Comparison of ENCODE assay signal across 1 cellular context in the genomic region with DNA sequence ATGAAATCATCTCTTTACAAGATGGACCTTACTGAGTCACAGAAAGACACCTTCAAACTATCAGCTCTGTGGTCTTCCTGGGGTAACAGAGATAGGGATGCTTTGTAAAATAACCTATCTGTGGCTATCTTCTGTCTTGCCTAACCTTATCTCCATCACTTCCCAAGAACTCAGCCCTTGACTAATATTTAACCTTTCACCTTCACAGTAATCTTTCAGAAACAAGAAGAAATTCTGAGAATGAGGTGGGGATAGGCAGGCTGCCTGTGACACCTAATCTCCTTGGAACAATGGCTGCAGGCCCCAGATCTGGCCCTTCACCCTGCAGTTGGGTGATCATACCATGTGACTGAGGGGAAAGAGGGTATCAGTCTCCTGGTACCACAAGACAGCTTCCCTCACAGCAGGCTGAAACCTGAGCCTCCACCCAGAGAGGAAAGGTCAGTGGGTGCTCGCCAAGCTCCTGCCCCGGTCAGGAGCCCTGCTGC.
A peak's percentile ranks its signal among the peaks of the same experiment; 100 is the strongest.
TF ChIP-seq lines count a peak whose summit lies in the region.

No MANE protein-coding gene starts in this region.

TF ChIP-seq in K562, 482 proteins besides CTCF, POLR2A, EP300 and RAD21 (continued from another document and continues in another):
- TF ChIP-seq, protein P1, sequence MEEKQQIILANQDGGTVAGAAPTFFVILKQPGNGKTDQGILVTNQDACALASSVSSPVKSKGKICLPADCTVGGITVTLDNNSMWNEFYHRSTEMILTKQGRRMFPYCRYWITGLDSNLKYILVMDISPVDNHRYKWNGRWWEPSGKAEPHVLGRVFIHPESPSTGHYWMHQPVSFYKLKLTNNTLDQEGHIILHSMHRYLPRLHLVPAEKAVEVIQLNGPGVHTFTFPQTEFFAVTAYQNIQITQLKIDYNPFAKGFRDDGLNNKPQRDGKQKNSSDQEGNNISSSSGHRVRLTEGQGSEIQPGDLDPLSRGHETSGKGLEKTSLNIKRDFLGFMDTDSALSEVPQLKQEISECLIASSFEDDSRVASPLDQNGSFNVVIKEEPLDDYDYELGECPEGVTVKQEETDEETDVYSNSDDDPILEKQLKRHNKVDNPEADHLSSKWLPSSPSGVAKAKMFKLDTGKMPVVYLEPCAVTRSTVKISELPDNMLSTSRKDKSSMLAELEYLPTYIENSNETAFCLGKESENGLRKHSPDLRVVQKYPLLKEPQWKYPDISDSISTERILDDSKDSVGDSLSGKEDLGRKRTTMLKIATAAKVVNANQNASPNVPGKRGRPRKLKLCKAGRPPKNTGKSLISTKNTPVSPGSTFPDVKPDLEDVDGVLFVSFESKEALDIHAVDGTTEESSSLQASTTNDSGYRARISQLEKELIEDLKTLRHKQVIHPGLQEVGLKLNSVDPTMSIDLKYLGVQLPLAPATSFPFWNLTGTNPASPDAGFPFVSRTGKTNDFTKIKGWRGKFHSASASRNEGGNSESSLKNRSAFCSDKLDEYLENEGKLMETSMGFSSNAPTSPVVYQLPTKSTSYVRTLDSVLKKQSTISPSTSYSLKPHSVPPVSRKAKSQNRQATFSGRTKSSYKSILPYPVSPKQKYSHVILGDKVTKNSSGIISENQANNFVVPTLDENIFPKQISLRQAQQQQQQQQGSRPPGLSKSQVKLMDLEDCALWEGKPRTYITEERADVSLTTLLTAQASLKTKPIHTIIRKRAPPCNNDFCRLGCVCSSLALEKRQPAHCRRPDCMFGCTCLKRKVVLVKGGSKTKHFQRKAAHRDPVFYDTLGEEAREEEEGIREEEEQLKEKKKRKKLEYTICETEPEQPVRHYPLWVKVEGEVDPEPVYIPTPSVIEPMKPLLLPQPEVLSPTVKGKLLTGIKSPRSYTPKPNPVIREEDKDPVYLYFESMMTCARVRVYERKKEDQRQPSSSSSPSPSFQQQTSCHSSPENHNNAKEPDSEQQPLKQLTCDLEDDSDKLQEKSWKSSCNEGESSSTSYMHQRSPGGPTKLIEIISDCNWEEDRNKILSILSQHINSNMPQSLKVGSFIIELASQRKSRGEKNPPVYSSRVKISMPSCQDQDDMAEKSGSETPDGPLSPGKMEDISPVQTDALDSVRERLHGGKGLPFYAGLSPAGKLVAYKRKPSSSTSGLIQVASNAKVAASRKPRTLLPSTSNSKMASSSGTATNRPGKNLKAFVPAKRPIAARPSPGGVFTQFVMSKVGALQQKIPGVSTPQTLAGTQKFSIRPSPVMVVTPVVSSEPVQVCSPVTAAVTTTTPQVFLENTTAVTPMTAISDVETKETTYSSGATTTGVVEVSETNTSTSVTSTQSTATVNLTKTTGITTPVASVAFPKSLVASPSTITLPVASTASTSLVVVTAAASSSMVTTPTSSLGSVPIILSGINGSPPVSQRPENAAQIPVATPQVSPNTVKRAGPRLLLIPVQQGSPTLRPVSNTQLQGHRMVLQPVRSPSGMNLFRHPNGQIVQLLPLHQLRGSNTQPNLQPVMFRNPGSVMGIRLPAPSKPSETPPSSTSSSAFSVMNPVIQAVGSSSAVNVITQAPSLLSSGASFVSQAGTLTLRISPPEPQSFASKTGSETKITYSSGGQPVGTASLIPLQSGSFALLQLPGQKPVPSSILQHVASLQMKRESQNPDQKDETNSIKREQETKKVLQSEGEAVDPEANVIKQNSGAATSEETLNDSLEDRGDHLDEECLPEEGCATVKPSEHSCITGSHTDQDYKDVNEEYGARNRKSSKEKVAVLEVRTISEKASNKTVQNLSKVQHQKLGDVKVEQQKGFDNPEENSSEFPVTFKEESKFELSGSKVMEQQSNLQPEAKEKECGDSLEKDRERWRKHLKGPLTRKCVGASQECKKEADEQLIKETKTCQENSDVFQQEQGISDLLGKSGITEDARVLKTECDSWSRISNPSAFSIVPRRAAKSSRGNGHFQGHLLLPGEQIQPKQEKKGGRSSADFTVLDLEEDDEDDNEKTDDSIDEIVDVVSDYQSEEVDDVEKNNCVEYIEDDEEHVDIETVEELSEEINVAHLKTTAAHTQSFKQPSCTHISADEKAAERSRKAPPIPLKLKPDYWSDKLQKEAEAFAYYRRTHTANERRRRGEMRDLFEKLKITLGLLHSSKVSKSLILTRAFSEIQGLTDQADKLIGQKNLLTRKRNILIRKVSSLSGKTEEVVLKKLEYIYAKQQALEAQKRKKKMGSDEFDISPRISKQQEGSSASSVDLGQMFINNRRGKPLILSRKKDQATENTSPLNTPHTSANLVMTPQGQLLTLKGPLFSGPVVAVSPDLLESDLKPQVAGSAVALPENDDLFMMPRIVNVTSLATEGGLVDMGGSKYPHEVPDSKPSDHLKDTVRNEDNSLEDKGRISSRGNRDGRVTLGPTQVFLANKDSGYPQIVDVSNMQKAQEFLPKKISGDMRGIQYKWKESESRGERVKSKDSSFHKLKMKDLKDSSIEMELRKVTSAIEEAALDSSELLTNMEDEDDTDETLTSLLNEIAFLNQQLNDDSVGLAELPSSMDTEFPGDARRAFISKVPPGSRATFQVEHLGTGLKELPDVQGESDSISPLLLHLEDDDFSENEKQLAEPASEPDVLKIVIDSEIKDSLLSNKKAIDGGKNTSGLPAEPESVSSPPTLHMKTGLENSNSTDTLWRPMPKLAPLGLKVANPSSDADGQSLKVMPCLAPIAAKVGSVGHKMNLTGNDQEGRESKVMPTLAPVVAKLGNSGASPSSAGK (IDR thresholded peaks at IDR 0.05) = no peak
- TF ChIP-seq ZNF121 (CRISPR knock-in tag; conservative IDR thresholded peaks at IDR 0.05) (no peak), SIN3A (IDR thresholded peaks at IDR 0.05; ENCODE audit: borderline replicate concordance in 2 of 2, control insufficient read depth in 1 of 2, low read depth in 2 of 2, low read length in 2 of 2) (no peak), CCNT2 (IDR thresholded peaks at IDR 0.05; ENCODE audit: borderline replicate concordance, extremely low read depth, insufficient read length, low read depth, low read length) (peak; percentile 97), NFIC (IDR thresholded peaks at IDR 0.05) (peak; percentile 97), YBX1 (IDR thresholded peaks at IDR 0.05) (no peak), LEF1 (IDR thresholded peaks at IDR 0.05) (peak; percentile 54), GTF2E2 (tag; IDR thresholded peaks at IDR 0.05) (no peak), HDAC2 (IDR thresholded peaks at IDR 0.05) (peak; percentile 98), SRSF3 (IDR thresholded peaks at IDR 0.05; ENCODE audit: insufficient read depth, low read length) (no peak), DMBX1 (CRISPR knock-in tag; IDR thresholded peaks at IDR 0.05; ENCODE audit: borderline replicate concordance) (peak; percentile 96), KDM5B (IDR thresholded peaks at IDR 0.05; ENCODE audit: insufficient replicate concordance, low read depth, low read length) (no peak), ADNP (tag; IDR thresholded peaks at IDR 0.05) (no peak), THRAP3 (IDR thresholded peaks at IDR 0.05; ENCODE audit: borderline replicate concordance) (no peak), BDP1 (IDR thresholded peaks at IDR 0.05; ENCODE audit: insufficient read depth, insufficient read length) (no peak), ZNF232 (CRISPR knock-in tag; IDR thresholded peaks at IDR 0.05) (no peak), CHD2 (IDR thresholded peaks at IDR 0.05; ENCODE audit: low read depth, low read length) (no peak), CREB1 (IDR thresholded peaks at IDR 0.05) (peak; percentile 75), CREB1 (CRISPR knock-in tag; IDR thresholded peaks at IDR 0.05) (no peak), TRIM24 (IDR thresholded peaks at IDR 0.05) (peak; percentile 95 to 97), ZEB2 (IDR thresholded peaks at IDR 0.05) (peak; percentile 99), TFAM (CRISPR knock-in tag; conservative IDR thresholded peaks at IDR 0.05) (no peak), FOXK1 (CRISPR knock-in tag; IDR thresholded peaks at IDR 0.05; ENCODE audit: borderline replicate concordance) (no peak), ASH1L (IDR thresholded peaks at IDR 0.05; ENCODE audit: borderline replicate concordance, low read depth, partially characterized antibody) (no peak), ZNF696 (CRISPR knock-in tag; conservative IDR thresholded peaks at IDR 0.05) (no peak), SAFB (IDR thresholded peaks at IDR 0.05; ENCODE audit: borderline replicate concordance, low read depth, low read length) (no peak), ATF1 (CRISPR knock-in tag; IDR thresholded peaks at IDR 0.05) (no peak), ATF1 (tag; IDR thresholded peaks at IDR 0.05) (peak; percentile 64), RFX5 (IDR thresholded peaks at IDR 0.05; ENCODE audit: low read depth, low read length) (no peak), ZNF263 (CRISPR knock-in tag; IDR thresholded peaks at IDR 0.05; ENCODE audit: borderline replicate concordance) (no peak), RAD51 (IDR thresholded peaks at IDR 0.05; ENCODE audit: borderline replicate concordance, low read depth) (peak; percentile 75; the same call in 1 of the 2 replicates), ARHGAP35 (IDR thresholded peaks at IDR 0.05; ENCODE audit: partially characterized antibody) (no peak), ZFP36 (IDR thresholded peaks at IDR 0.05; ENCODE audit: low read depth, low read length, partially characterized antibody) (no peak), MCM2 (IDR thresholded peaks at IDR 0.05; ENCODE audit: low read depth) (no peak), HSF4 (CRISPR knock-in tag; IDR thresholded peaks at IDR 0.05; ENCODE audit: borderline replicate concordance) (no peak), ZNF766 (CRISPR knock-in tag; conservative IDR thresholded peaks at IDR 0.05) (peak; percentile 70; the same call in 1 of the 2 replicates), SMARCC2 (IDR thresholded peaks at IDR 0.05; ENCODE audit: low read depth) (peak; percentile 90), ZNF311 (CRISPR knock-in tag; IDR thresholded peaks at IDR 0.05) (peak; percentile 63; the same call in 1 of the 2 replicates)
- TF ChIP-seq, protein P2, sequence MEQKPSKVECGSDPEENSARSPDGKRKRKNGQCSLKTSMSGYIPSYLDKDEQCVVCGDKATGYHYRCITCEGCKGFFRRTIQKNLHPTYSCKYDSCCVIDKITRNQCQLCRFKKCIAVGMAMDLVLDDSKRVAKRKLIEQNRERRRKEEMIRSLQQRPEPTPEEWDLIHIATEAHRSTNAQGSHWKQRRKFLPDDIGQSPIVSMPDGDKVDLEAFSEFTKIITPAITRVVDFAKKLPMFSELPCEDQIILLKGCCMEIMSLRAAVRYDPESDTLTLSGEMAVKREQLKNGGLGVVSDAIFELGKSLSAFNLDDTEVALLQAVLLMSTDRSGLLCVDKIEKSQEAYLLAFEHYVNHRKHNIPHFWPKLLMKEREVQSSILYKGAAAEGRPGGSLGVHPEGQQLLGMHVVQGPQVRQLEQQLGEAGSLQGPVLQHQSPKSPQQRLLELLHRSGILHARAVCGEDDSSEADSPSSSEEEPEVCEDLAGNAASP (IDR thresholded peaks at IDR 0.05) = no peak
- TF ChIP-seq, protein P3, sequence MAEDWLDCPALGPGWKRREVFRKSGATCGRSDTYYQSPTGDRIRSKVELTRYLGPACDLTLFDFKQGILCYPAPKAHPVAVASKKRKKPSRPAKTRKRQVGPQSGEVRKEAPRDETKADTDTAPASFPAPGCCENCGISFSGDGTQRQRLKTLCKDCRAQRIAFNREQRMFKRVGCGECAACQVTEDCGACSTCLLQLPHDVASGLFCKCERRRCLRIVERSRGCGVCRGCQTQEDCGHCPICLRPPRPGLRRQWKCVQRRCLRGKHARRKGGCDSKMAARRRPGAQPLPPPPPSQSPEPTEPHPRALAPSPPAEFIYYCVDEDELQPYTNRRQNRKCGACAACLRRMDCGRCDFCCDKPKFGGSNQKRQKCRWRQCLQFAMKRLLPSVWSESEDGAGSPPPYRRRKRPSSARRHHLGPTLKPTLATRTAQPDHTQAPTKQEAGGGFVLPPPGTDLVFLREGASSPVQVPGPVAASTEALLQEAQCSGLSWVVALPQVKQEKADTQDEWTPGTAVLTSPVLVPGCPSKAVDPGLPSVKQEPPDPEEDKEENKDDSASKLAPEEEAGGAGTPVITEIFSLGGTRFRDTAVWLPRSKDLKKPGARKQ (CRISPR knock-in tag; IDR thresholded peaks at IDR 0.05) = no peak
- TF ChIP-seq, protein P4, sequence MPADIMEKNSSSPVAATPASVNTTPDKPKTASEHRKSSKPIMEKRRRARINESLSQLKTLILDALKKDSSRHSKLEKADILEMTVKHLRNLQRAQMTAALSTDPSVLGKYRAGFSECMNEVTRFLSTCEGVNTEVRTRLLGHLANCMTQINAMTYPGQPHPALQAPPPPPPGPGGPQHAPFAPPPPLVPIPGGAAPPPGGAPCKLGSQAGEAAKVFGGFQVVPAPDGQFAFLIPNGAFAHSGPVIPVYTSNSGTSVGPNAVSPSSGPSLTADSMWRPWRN (IDR thresholded peaks at IDR 0.05; ENCODE audit: low read depth) = peak; percentile 88
- TF ChIP-seq, protein P5, sequence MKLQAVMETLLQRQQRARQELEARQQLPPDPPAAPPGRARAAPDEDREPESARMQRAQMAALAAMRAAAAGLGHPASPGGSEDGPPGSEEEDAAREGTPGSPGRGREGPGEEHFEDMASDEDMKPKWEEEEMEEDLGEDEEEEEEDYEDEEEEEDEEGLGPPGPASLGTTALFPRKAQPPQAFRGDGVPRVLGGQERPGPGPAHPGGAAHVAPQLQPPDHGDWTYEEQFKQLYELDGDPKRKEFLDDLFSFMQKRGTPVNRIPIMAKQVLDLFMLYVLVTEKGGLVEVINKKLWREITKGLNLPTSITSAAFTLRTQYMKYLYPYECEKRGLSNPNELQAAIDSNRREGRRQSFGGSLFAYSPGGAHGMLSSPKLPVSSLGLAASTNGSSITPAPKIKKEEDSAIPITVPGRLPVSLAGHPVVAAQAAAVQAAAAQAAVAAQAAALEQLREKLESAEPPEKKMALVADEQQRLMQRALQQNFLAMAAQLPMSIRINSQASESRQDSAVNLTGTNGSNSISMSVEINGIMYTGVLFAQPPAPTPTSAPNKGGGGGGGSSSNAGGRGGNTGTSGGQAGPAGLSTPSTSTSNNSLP (IDR thresholded peaks at IDR 0.05; ENCODE audit: borderline replicate concordance, low read depth, low read length) = peak; percentile 53; the same call in 1 of the 2 replicates
- TF ChIP-seq, protein P6, sequence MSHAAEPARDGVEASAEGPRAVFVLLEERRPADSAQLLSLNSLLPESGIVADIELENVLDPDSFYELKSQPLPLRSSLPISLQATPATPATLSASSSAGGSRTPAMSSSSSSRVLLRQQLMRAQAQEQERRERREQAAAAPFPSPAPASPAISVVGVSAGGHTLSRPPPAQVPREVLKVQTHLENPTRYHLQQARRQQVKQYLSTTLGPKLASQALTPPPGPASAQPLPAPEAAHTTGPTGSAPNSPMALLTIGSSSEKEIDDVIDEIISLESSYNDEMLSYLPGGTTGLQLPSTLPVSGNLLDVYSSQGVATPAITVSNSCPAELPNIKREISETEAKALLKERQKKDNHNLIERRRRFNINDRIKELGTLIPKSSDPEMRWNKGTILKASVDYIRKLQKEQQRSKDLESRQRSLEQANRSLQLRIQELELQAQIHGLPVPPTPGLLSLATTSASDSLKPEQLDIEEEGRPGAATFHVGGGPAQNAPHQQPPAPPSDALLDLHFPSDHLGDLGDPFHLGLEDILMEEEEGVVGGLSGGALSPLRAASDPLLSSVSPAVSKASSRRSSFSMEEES (CRISPR knock-in tag; IDR thresholded peaks at IDR 0.05) = peak; percentile 66
- TF ChIP-seq, protein P7, sequence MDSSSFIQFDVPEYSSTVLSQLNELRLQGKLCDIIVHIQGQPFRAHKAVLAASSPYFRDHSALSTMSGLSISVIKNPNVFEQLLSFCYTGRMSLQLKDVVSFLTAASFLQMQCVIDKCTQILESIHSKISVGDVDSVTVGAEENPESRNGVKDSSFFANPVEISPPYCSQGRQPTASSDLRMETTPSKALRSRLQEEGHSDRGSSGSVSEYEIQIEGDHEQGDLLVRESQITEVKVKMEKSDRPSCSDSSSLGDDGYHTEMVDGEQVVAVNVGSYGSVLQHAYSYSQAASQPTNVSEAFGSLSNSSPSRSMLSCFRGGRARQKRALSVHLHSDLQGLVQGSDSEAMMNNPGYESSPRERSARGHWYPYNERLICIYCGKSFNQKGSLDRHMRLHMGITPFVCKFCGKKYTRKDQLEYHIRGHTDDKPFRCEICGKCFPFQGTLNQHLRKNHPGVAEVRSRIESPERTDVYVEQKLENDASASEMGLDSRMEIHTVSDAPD (CRISPR knock-in tag; IDR thresholded peaks at IDR 0.05) = peak; percentile 62; the same call in 1 of the 2 replicates
